In genomic region chr1:26826261-26827201, GRCh38 we compare ENCODE assay signal across 8 cellular contexts. TPM values are rescaled to one million over a fixed set of nuclear protein-coding genes. Genes with fewer than 3 reads are reported as not detected.
DNase-seq lines count a peak whose midpoint lies in the region; ATAC-seq lines count a peak whose summit lies in the region.

ZDHHC18 (plus strand) TSS chr1:26826688; CDS start chr1:26826805, 117 bp downstream.

- H3K27me3 Mint-ChIP-seq in activated naive CD8-positive, alpha-beta T cell treated with anti-CD3 and anti-CD28 coated beads, Interleukin-2, amount 50 U/mL, for 24 hours, result no peaks in the 10 kb centered on the region

- H3K36me3 ChIP-seq in trophoblast cell (ENCODE audit: control insufficient read depth in 1 of 2, insufficient read depth in 2 of 2, low read length in 2 of 2), result peaks cover 6 to 12% of the 10 kb centered on the region in 2 experiments

- no peaks in the 10 kb centered on the region for H3K27me3 ChIP-seq in trophoblast cell (ENCODE audit: insufficient read depth, low read length)

- ATAC-seq in GM21423 (IDR thresholded peaks at IDR 0.05; ENCODE audit: unreplicated experiment), result peak; percentile 65
- ATAC-seq in activated naive CD8-positive, alpha-beta T cell treated with anti-CD3 and anti-CD28 coated beads, Interleukin-2, amount 50 U/mL, for 24 hours, result peak; percentile 81

- peaks cover 9% of the 10 kb centered on the region for H3K79me2 ChIP-seq in trophoblast cell (ENCODE audit: control insufficient read depth, insufficient read depth, low read length, poor library complexity)

- DNase-seq in DMS53 (lab: John Stamatoyannopoulos, UW), result peak; percentile 87
- peak; percentile 28 for DNase-seq in Jurkat, Clone E6-1 (ENCODE audit: low read depth, low spot score)
- peak; percentile 65 for DNase-seq in SKM-1 treated with dmso at 0.1 percent for 144 hours (lab: John Stamatoyannopoulos, UW; ENCODE audit: unreplicated experiment)
- DNase-seq in activated naive CD8-positive, alpha-beta T cell treated with anti-CD3 and anti-CD28 coated beads, Interleukin-2, amount 50 U/mL, for 24 hours, result peak; percentile 81
- DNase-seq in cardiac septum (ENCODE audit: low spot score), result peak; percentile 88
- DNase-seq in trophoblast cell, result peak; percentile 41 to 79
- DNase-seq in ureter (ENCODE audit: low spot score), result peak; percentile 65

- peak within 1 kb of the TSS; percentile 98 for H4K8ac ChIP-seq in trophoblast cell (ENCODE audit: low read depth, low read length)

- peak within 1 kb of the TSS; percentile 95 for H3K18ac ChIP-seq in trophoblast cell (ENCODE audit: low read length)

- H3K4me3 ChIP-seq in Jurkat, Clone E6-1 (ENCODE audit: low read length), result peak within 1 kb of the TSS; percentile 70
- peak within 1 kb of the TSS; percentile 84 for H3K4me3 ChIP-seq in trophoblast cell (ENCODE audit: low read depth, low read length)

- peak within 1 kb of the TSS; percentile 84 for H3K27ac ChIP-seq in trophoblast cell (ENCODE audit: low read depth, low read length)

- H2AFZ ChIP-seq in trophoblast cell (ENCODE audit: insufficient read depth, low read length, poor library complexity), result peak within 1 kb of the TSS; percentile 97

- H3K9ac ChIP-seq in trophoblast cell (ENCODE audit: low read length), result peak within 1 kb of the TSS; percentile 88

- peak within 1 kb of the TSS; percentile 89 for H4K12ac ChIP-seq in trophoblast cell (ENCODE audit: low read depth, low read length)

- H3K9me3 Mint-ChIP-seq in activated naive CD8-positive, alpha-beta T cell treated with anti-CD3 and anti-CD28 coated beads, Interleukin-2, amount 50 U/mL, for 24 hours, result no peaks in the 10 kb centered on the region

- no CpG with 5 or more reads among the region's 114 CpGs for WGBS in trophoblast cell (ENCODE audit: extremely low coverage, insufficient coverage, insufficient read length)

- H3K9me3 ChIP-seq in trophoblast cell (ENCODE audit: insufficient read depth, low read depth, low read length), result no peaks in the 10 kb centered on the region

- peak within 1 kb of the TSS; percentile 80 for H2BK12ac ChIP-seq in trophoblast cell (ENCODE audit: low read length)

- no peak within 1 kb of the TSS for H3K23ac ChIP-seq in trophoblast cell (ENCODE audit: low read length)

- peak within 1 kb of the TSS; percentile 92 for H3K4ac ChIP-seq in trophoblast cell (ENCODE audit: low read depth, low read length)

- peak within 1 kb of the TSS; percentile 59 for H3K4me2 ChIP-seq in trophoblast cell (ENCODE audit: low read length)

- peak within 1 kb of the TSS; percentile 93 for H3K27ac Mint-ChIP-seq in activated naive CD8-positive, alpha-beta T cell treated with anti-CD3 and anti-CD28 coated beads, Interleukin-2, amount 50 U/mL, for 24 hours

- peaks cover 10% of the 10 kb centered on the region for H3K79me1 ChIP-seq in trophoblast cell (ENCODE audit: low read length)

- peak within 1 kb of the TSS; percentile 97 for H4K91ac ChIP-seq in trophoblast cell (ENCODE audit: low read depth, low read length)

- peak within 1 kb of the TSS; percentile 91 for H2BK120ac ChIP-seq in trophoblast cell (ENCODE audit: insufficient read depth, low read length, poor library complexity)

- H3K14ac ChIP-seq in trophoblast cell (ENCODE audit: low read length), result peak within 1 kb of the TSS; percentile 86

- peaks cover 18% of the 10 kb centered on the region for H3K36me3 Mint-ChIP-seq in activated naive CD8-positive, alpha-beta T cell treated with anti-CD3 and anti-CD28 coated beads, Interleukin-2, amount 50 U/mL, for 24 hours (ENCODE audit: low read depth)

- intact Hi-C loops in cardiac septum (cut with DNase I), result no loop called here

- H3K4me1 ChIP-seq in trophoblast cell (ENCODE audit: control insufficient read depth in 1 of 2, insufficient read depth in 2 of 2, low read length in 2 of 2), result peaks cover 22 to 26% of the 10 kb centered on the region in 2 experiments

- H2AK5ac ChIP-seq in trophoblast cell (ENCODE audit: low read length), result peak within 1 kb of the TSS; percentile 90

- peaks cover 58% of the 10 kb centered on the region for H3K4me1 Mint-ChIP-seq in activated naive CD8-positive, alpha-beta T cell treated with anti-CD3 and anti-CD28 coated beads, Interleukin-2, amount 50 U/mL, for 24 hours

- H3K4me3 Mint-ChIP-seq in activated naive CD8-positive, alpha-beta T cell treated with anti-CD3 and anti-CD28 coated beads, Interleukin-2, amount 50 U/mL, for 24 hours, result peak within 1 kb of the TSS; percentile 98

- peak within 1 kb of the TSS; percentile 87 for H2BK5ac ChIP-seq in trophoblast cell (ENCODE audit: low read depth, low read length, poor library complexity)

RNA-seq across cellular contexts. Expression of gene ZDHHC18, which starts in this region (rescaled TPM):
- polyA plus RNA-seq in Jurkat, Clone E6-1 (2012; ENCODE audit: insufficient read depth, insufficient read length), result 42.1 TPM
- total RNA-seq in cardiac septum (13.0 TPM), ureter (21.0 TPM)
- polyA plus RNA-seq in trophoblast cell (2013), result 33.2 and 34.4 TPM in 2 replicates

Comparison
In these comparisons a context has a peak if more than half of its experiments do, and no peak if none do; other contexts are left out.
1. Peak in every context shown above with its lines: DNase-seq, ATAC-seq, H3K4me3 ChIP-seq and H3K27ac ChIP-seq.
2. DNase-seq: peak in every context shown above with its lines; median percentile 88 in cardiac septum; 87 in DMS53; 81 in activated naive CD8-positive, alpha-beta T cell treated with anti-CD3 and anti-CD28 coated beads, Interleukin-2, amount 50 U/mL, for 24 hours; 65 in SKM-1 treated with dmso at 0.1 percent for 144 hours; 65 in ureter; 60 in trophoblast cell; 28 in Jurkat, Clone E6-1.